Comparison of ENCODE assay signal across 8 cellular contexts in genomic region chr2:121284424-121285076, GRCh38. TPM values are rescaled to one million over a fixed set of nuclear protein-coding genes. Genes with fewer than 3 reads are reported as not detected.
DNase-seq lines count a peak whose midpoint lies in the region; ATAC-seq and TF ChIP-seq lines count a peak whose summit lies in the region.

No MANE protein-coding gene starts in this region.

- H3K27ac ChIP-seq in HUES64 (ENCODE audit: low read depth, low read length), result no peak overlapping the region
- H3K27ac ChIP-seq in duodenal mucosa (ENCODE audit: low read depth, low read length), result peak overlapping the region; percentile 6

- H3K4me1 Mint-ChIP-seq in nephron, result peaks cover 10% of the 10 kb centered on the region

- DNase-seq in NCI-H524 treated with DMSO at 0.1 percent for 48 hours (lab: John Stamatoyannopoulos, UW) (no peak), NCI-H774 (lab: John Stamatoyannopoulos, UW) (no peak)

- H3K9ac ChIP-seq in HUES64 (ENCODE audit: low read depth, low read length) (peak overlapping the region; percentile 52; the same call in 1 of the 2 replicates), duodenal mucosa (ENCODE audit: low read depth in 1 of 2, low read length in 2 of 2) (peak overlapping the region in 1 of 2 donors; percentile 6)

- H3K9me3 Mint-ChIP-seq in nephron, result no peaks in the 10 kb centered on the region

- peak overlapping the region in 1 of 3 experiments; percentile 56 for H3K27ac Mint-ChIP-seq in nephron

- H3K4me3 ChIP-seq in HUES64 (ENCODE audit: low read length) (peak overlapping the region; percentile 67), duodenal mucosa (ENCODE audit: low read depth in 1 of 2, low read length in 2 of 2) (peak overlapping the region; percentile 19 to 54)

- H3K4me3 Mint-ChIP-seq in nephron, result peak overlapping the region; percentile 84 to 87 (median 84)

- peaks cover 86% of the 10 kb centered on the region for H3K27me3 Mint-ChIP-seq in nephron (ENCODE audit: low read depth)

- H3K36me3 Mint-ChIP-seq in nephron (ENCODE audit: low read depth), result peaks cover 5% of the 10 kb centered on the region

- H3K4me1 ChIP-seq in HUES64 (ENCODE audit: insufficient read depth, low read length) (peaks cover 9% of the 10 kb centered on the region; the same call in 1 of the 2 replicates), duodenal mucosa (ENCODE audit: control insufficient read depth in 1 of 2, insufficient read depth in 2 of 2, low read length in 2 of 2) (peaks cover 2 to 5% of the 10 kb centered on the region in 2 donors)

- TF ChIP-seq CTCF in nephron (IDR thresholded peaks at IDR 0.05; ENCODE audit: unreplicated experiment in 3 of 3), result no peak

- no peaks in the 10 kb centered on the region; the same call in 1 of the 2 replicates for H3K9me3 ChIP-seq in HUES64 (ENCODE audit: insufficient read depth, low read depth, low read length)
- no peaks in the 10 kb centered on the region for H3K9me3 ChIP-seq in duodenal mucosa (ENCODE audit: control insufficient read depth in 1 of 2, low read length in 2 of 2)

- 2% methylated on average over 68 of the region's 68 CpGs for WGBS in HUES64

- H3K36me3 ChIP-seq in HUES64 (ENCODE audit: insufficient read depth, low read length) (no peaks in the 10 kb centered on the region), duodenal mucosa (ENCODE audit: control insufficient read depth in 1 of 2, insufficient read depth in 2 of 2, low read length in 2 of 2) (no peaks in the 10 kb centered on the region)

- peaks cover 54% of the 10 kb centered on the region for H3K27me3 ChIP-seq in HUES64 (ENCODE audit: insufficient read depth, low read length)
- peaks cover 13 to 31% of the 10 kb centered on the region in 2 donors for H3K27me3 ChIP-seq in duodenal mucosa (ENCODE audit: control insufficient read depth in 1 of 2, insufficient read depth in 2 of 2, low read length in 2 of 2)

- ATAC-seq in GM18867 (IDR thresholded peaks at IDR 0.05; ENCODE audit: unreplicated experiment) (peak; percentile 34), GM18873 (IDR thresholded peaks at IDR 0.05; ENCODE audit: low FRiP score, unreplicated experiment) (no peak), HG02763 (IDR thresholded peaks at IDR 0.05; ENCODE audit: unreplicated experiment) (no peak)

RNA-seq across cellular contexts. Expression of gene TFCP2L1, which starts 0.5 kb away (rescaled TPM):
- polyA plus RNA-seq in HUES64 (2013, experiment 1 of 2), result 0.55 TPM
- 0.57 TPM for polyA plus RNA-seq in HUES64 (2013, experiment 2 of 2)
